1 cellular context compared by ENCODE assay signal in genomic region chr1:207868252-207868768, GRCh38.
TF ChIP-seq lines count a peak whose summit lies in the region.

No MANE protein-coding gene starts in this region.

TF ChIP-seq in liver, 16 proteins besides CTCF, POLR2A, EP300 and RAD21 (continued from another document):
- TF ChIP-seq ZBTB33 (IDR thresholded peaks at IDR 0.05) (no peak), EGR1 (IDR thresholded peaks at IDR 0.05; ENCODE audit: low read depth in 2 of 2) (no peak), RXRA (IDR thresholded peaks at IDR 0.05) (no peak), HNF4A (conservative IDR thresholded peaks at IDR 0.05) (no peak), HNF4G (IDR thresholded peaks at IDR 0.05) (no peak)
